In the genomic region with DNA sequence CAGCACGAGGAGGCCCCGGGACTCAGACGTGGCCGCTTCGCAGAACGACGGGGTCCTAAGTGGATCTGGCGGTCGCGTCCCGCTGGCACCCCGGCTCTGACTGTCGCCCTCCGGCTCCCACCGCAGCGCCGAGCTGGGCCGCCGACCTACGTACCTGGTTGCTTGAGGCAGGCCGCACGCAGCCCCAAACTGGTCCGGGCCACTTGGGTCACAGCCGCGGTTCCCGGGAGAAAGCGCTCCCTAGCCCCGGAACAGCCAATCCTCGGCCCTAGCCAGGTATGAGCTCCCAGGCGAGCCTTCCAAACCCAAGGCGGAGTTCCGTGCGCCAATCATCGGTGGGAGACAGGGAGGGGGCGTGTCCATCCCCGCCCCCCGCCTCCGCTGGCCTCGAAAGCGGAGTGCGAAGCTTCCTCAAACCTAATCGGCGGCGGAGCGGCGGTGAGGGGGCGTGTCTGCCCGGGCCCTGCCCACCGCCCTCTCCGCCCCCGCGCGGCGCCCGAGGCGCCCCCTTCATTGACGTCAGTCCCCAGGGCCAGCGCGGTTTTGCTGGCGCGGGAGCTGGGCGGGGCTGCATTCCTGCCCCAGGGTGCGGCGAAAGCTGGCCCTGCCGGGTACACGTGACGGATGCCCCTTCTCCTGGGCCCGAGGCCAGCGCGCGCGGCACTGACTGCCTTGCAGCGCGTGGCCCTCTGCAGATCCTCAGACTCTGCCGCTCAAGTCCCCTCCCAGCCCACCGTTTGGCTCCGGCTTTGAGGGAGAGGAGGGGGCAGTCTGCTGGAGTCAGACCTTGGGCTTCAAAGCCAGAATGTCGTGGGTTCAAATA, we compare ENCODE assay signal across 8 cellular contexts. TPM values are rescaled to one million over a fixed set of nuclear protein-coding genes. Genes with fewer than 3 reads are reported as not detected.
DNase-seq lines count a peak whose midpoint lies in the region; ATAC-seq, FAIRE-seq and TF ChIP-seq lines count a peak whose summit lies in the region.

A gene with protein sequence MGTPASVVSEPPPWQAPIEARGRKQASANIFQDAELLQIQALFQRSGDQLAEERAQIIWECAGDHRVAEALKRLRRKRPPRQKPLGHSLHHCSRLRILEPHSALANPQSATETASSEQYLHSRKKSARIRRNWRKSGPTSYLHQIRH (minus strand): TSS at position 280 of the 823 bp plus-strand sequence. CDS start 7,336 bp downstream, outside the sequence.

- TF ChIP-seq CTCF in body of pancreas (IDR thresholded peaks at IDR 0.05) (peak in 1 of 7 experiments; percentile 14), sigmoid colon (IDR thresholded peaks at IDR 0.05) (no peak)

- H3K4me3 ChIP-seq in body of pancreas (peak within 1 kb of the TSS; percentile 31 to 43), sigmoid colon (peak within 1 kb of the TSS; percentile 67 to 76 (median 72))

- TF ChIP-seq POLR2A in GM18526 (IDR thresholded peaks at IDR 0.05; ENCODE audit: extremely low read depth, insufficient read length) (peak; percentile 38), body of pancreas (IDR thresholded peaks at IDR 0.05) (peak; percentile 98 to 99 (median 98)), sigmoid colon (IDR thresholded peaks at IDR 0.05) (peak; percentile 96 to 98)

- DNase-seq in A172 (ENCODE audit: low spot score): peak; percentile 96
- peak; percentile 81 for DNase-seq in NCI-H2107 (lab: John Stamatoyannopoulos, UW)
- DNase-seq in body of pancreas: peak; percentile 97 to 99 (median 98)
- peak; percentile 92 for DNase-seq in iPS DF 4.7 (ENCODE audit: extremely low read depth, low spot score)
- peak; percentile 99 for DNase-seq in sigmoid colon

- peak within 1 kb of the TSS; percentile 90 to 95 (median 93) for H3K27ac ChIP-seq in body of pancreas
- peak within 1 kb of the TSS; percentile 91 to 92 (median 92) for H3K27ac ChIP-seq in sigmoid colon

- H3K4me1 ChIP-seq in body of pancreas (peaks cover 50% of the 10 kb centered on the region), sigmoid colon (peaks cover 0 to 57% (median 53%) of the 10 kb centered on the region in 4 donors)

- peak; percentile 19 for FAIRE-seq in TTC549 (lab: Jason Lieb, UNC)

- no peaks in the 10 kb centered on the region for H3K9me3 ChIP-seq in body of pancreas
- no peaks in the 10 kb centered on the region for H3K9me3 ChIP-seq in sigmoid colon

- H3K27me3 ChIP-seq in body of pancreas (no peaks in the 10 kb centered on the region), sigmoid colon (no peaks in the 10 kb centered on the region)

- 0% methylated on average over 9 to 78 of the region's 78 CpGs for WGBS in body of pancreas, 2 donors
- WGBS in sigmoid colon, 2 donors: 0 to 1% methylated on average over 78 of the region's 78 CpGs

- H3K36me3 ChIP-seq in body of pancreas (replicated peaks in 1 of 2; ENCODE audit: insufficient read depth in 1 of 2, low read depth in 2 of 2): no peaks in the 10 kb centered on the region
- H3K36me3 ChIP-seq in sigmoid colon: no peaks in the 10 kb centered on the region

- TF ChIP-seq EP300 in sigmoid colon (IDR thresholded peaks at IDR 0.05): peak; percentile 75 to 95 (median 90)

- intact Hi-C loops in body of pancreas (cut with DNase I) (no loop called here), sigmoid colon (cut with DNase I) (loop anchor here (2.0 kb wide), 2 partner anchors 46 to 188 kb away; a partner anchor contains a TSS)

- ATAC-seq in HG03064 (IDR thresholded peaks at IDR 0.05; ENCODE audit: low read depth, unreplicated experiment) (peak; percentile 88), body of pancreas (peak; percentile 92)

RNA-seq across cellular contexts. Expression of the gene that starts here (rescaled TPM):
- total RNA-seq in A172 (2014; rRNA removed; shearing (Covaris generic)): 26.7 and 28.7 TPM in 2 replicates
- 10 to 100 TPM in 1 of 2 donors, 1 to 10 TPM in 1; 5.7 to 14.8 TPM for total RNA-seq in body of pancreas
- total RNA-seq in sigmoid colon: 10 to 100 TPM; 10.5 to 16.1 (median 12.2) TPM
- 10 to 100 TPM; 22.6 to 58.3 (median 31.8) TPM for polyA plus RNA-seq in sigmoid colon

Comparison
In these comparisons a context has a peak if more than half of its experiments do, and no peak if none do; other contexts are left out.
1. Peak in every context shown above with its lines: DNase-seq, ATAC-seq, H3K4me3 ChIP-seq and H3K27ac ChIP-seq.
2. POLR2A ChIP-seq: peak in every context shown above with its lines; median percentile 98 in body of pancreas; 97 in sigmoid colon; 38 in GM18526.